Comparison of ENCODE assay signal across 23 cellular contexts in genomic region chr3:42314411-42314810, GRCh38.
A peak's percentile ranks its signal among the peaks of the same experiment; 100 is the strongest.
DNase-seq lines count a peak whose midpoint lies in the region; ATAC-seq lines count a peak whose summit lies in the region.
"Had no signal": no experiment of that assay in that cellular context is flagged by ENCODE, and none has a peak within 500 bp of the region (broad histone marks: within the 10 kb centered on the region; RNA-seq: fewer than 3 reads in every experiment).

No MANE protein-coding gene starts in this region.

- no peak for ATAC-seq in HG03025 (IDR thresholded peaks at IDR 0.05; ENCODE audit: low FRiP score, unreplicated experiment)
- ATAC-seq: left ventricle myocardium superior; naive thymus-derived CD4-positive, alpha-beta T cell had no signal

- in situ Hi-C loops in KBM-7 (cut with MboI; ENCODE audit: low pct_unique_long_range_greater_than_20kb, low sequenced_read_pairs), result no loop called here

- peak; percentile 15 for DNase-seq in SKM-1 treated with dmso at 0.1 percent for 144 hours (lab: John Stamatoyannopoulos, UW; ENCODE audit: unreplicated experiment)
- no peak for DNase-seq in SKM-1 (lab: John Stamatoyannopoulos, UW; ENCODE audit: unreplicated experiment)
- DNase-seq in KBM-7, result peak; percentile 40
- DNase-seq in RKO (ENCODE audit: low spot score), result peak; percentile 47
- peak; percentile 3 for DNase-seq in iPS DF 4.7 (ENCODE audit: extremely low read depth, low spot score)
- no peak for DNase-seq in kidney glomerular epithelial cell (lab: John Stamatoyannopoulos, UW)
- DNase-seq in SHP77 (lab: John Stamatoyannopoulos, UW), result no peak
- DNase-seq: activated CD4-positive, alpha-beta T cell treated with anti-CD3 and anti-CD28 coated beads, Interleukin-2, amount 10 ng/mL, durations not matched to agents 24 days and 14 days; activated gamma-delta T cell treated with Interleukin-2 at 50 U/mL for 16 hours; activated T-cell treated with anti-CD3 and anti-CD28 coated beads, Interleukin-2, amount 50 U/mL, for 24 hours; COR-L47; dermis blood vessel endothelial cell; esophagus squamous epithelium; hypothalamus; left ventricle myocardium superior; MG63; naive thymus-derived CD4-positive, alpha-beta T cell; NCI-H1694; NCI-H226; nucleus accumbens; stimulated activated CD4-positive, alpha-beta T cell treated with anti-CD3 and anti-CD28 coated beads, Interleukin-15, amount 100 ng/mL, for 24 hours; stimulated activated naive CD4-positive, alpha-beta T cell had no signal

Comparison
In these comparisons a context has a peak if more than half of its experiments do, and no peak if none do; other contexts are left out.
1. DNase-seq: peak in SKM-1 treated with dmso at 0.1 percent for 144 hours (single experiment), KBM-7 (single experiment), RKO (single experiment) and iPS DF 4.7 (single experiment); none in SKM-1 (single experiment), kidney glomerular epithelial cell (single experiment) and SHP77 (0 of 2).